ENCODE assay signal across 1 cellular context in the genomic region with DNA sequence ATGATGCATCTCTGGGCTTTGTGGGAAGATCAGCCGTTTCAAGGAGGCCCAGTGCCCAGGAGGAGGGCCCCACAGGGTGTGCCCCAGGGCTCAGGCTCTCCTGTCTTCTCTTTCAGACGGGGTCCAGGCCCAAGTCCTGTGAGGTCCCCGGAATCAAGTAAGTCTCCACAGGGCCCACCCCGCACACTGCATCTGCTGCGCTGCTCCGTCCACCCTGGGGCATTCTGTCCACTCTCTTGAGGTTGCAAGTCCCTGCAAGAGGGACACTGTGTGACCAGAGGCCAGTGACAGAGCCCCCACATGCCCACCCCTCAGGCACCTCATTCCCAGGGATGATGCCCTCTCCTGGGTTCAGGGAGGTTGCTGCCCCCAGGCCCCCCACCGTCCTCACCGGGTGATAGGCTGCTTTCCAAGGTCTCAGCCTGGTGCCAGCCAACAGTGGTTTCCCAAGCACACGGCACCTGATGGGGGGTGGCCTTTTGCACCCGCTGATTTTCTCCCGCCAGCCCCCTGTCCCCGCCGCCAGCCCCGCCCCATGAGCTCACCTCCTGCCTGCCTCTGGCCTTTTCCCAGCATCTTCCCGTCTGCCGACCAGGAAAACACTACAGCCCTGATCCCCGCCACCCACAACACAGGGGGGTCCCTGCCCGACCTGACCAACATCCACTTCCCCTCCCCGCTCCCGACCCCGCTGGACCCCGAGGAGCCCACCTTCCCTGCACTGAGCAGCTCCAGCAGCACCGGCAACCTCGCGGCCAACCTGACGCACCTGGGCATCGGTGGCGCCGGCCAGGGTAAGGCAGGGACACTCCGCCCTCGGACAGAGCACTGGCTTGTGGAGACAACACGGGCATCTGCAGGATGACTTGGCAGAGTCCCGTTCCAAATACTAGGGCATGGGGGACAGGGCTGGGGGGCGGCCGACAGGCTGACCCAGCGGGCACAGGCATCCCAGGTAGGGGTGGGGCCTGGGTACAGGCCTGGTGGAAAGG.
A peak's percentile ranks its signal among the peaks of the same experiment; 100 is the strongest.
TF ChIP-seq lines count a peak whose summit lies in the region.

No MANE protein-coding gene starts in this region.

TF ChIP-seq in HepG2, 621 proteins besides CTCF, POLR2A, EP300 and RAD21:
- TF ChIP-seq AGO2 (optimal IDR thresholded peaks at IDR 0.05; ENCODE audit: low read depth, low read length) (peak; percentile 69), HNRNPL (IDR thresholded peaks at IDR 0.05; ENCODE audit: low read depth, low read length) (0 out of 2 replicates have a peak, but pooled peaks have one; percentile 32), FOXP1 (IDR thresholded peaks at IDR 0.05) (no peak), FOXP1 (CRISPR knock-in tag; IDR thresholded peaks at IDR 0.05) (no peak)
TF ChIP-seq in HepG2: peak in this region for 2.
